In the genomic region with DNA sequence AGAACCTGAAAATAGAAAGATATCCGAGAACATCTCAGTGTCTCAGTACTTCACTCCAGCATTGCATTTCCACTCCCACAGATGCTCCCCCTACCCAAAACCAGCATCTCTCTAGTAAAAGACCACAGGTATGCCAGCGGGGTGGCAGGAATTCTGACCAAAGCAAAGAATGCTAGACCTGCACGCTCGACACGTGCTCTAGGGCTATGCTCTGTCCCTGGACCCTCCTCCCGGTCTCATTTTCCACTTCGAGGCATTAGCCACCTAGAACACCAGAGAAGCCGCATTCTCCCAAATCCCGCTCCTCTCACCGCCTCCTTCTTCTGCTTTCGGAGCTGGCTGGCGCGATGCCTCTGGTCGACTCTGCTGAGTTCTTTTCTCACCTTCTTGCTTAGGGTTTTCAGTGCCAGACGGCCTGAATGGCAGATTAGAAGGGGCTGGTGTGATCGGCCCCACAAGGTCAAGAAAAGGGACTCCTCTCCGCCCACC, we compare ENCODE assay signal across 8 cellular contexts. TPM values are rescaled to one million over a fixed set of nuclear protein-coding genes. Genes with fewer than 3 reads are reported as not detected.
DNase-seq lines count a peak whose midpoint lies in the region; ATAC-seq and TF ChIP-seq lines count a peak whose summit lies in the region.

No MANE protein-coding gene starts in this region.

- CTCF ChIA-PET in HEK293 (lab: Yijun Ruan, JAX): interaction anchor here (0.9 to 10.9 kb wide), 9 partner anchors 12 to 91 kb away, joined by 3 to 110 read pairs (median 5); no protein-coding TSS in a partner anchor

- no peaks in the 10 kb centered on the region for H3K9me3 ChIP-seq in HEK293 (ENCODE audit: control insufficient read depth, insufficient read depth, low read depth, low read length)
- no peaks in the 10 kb centered on the region for H3K9me3 ChIP-seq in thoracic aorta

- H3K4me1 ChIP-seq in HEK293 (ENCODE audit: control insufficient read depth, insufficient read depth, low read length) (peaks cover 14% of the 10 kb centered on the region), thoracic aorta (ENCODE audit: control insufficient read depth in 1 of 2, low read depth in 2 of 2) (peaks cover 5 to 25% of the 10 kb centered on the region in 2 donors)

- no peaks in the 10 kb centered on the region for H3K27me3 ChIP-seq in thoracic aorta (replicated peaks; ENCODE audit: insufficient read depth)

- H3K27ac ChIP-seq in HEK293 (ENCODE audit: extremely low read depth, low read depth, low read length) (peak overlapping the region; percentile 88; the same call in 1 of the 2 replicates), thoracic aorta (peak overlapping the region; percentile 70 to 74)

- POLR2A ChIA-PET in HEK293 (lab: Yijun Ruan, JAX): interaction anchor here (0.5 to 4.0 kb wide), 21 partner anchors 9 to 206 kb away, joined by 3 to 49 read pairs (median 5); a partner anchor contains a TSS

- no peak for ATAC-seq in thoracic aorta (ENCODE audit: insufficient number of reproducible peaks, low FRiP score, low read depth)
- ATAC-seq in HG03159 (IDR thresholded peaks at IDR 0.05; ENCODE audit: unreplicated experiment): no peak

- in situ Hi-C loops in astrocyte of the cerebellum (cut with HindIII; ENCODE audit: low sequenced_read_pairs): no loop called here

- H3K4me3 ChIP-seq in HEK293 (ENCODE audit: low read depth, low read length) (peak overlapping the region; percentile 56), astrocyte of the cerebellum (ENCODE audit: low read depth, low read length) (peak overlapping the region; percentile 93), thoracic aorta (peak overlapping the region; percentile 95)

- DNase-seq in AG08395 (ENCODE audit: low spot score): peak; percentile 12
- DNase-seq in astrocyte of the cerebellum (ENCODE audit: low read depth): no peak
- DNase-seq in kidney tubule cell (ENCODE audit: low spot score): peak; percentile 43
- DNase-seq in thoracic aorta (ENCODE audit: low spot score): no peak
- DNase-seq in NCI-H526 treated with DMSO at 0.1 percent for 48 hours (lab: John Stamatoyannopoulos, UW): no peak
- DNase-seq in foreskin melanocyte: no peak

- H3K36me3 ChIP-seq in HEK293 (ENCODE audit: control insufficient read depth in 2 of 2, insufficient read depth in 1 of 2, low read length in 2 of 2): peaks cover 46 to 50% of the 10 kb centered on the region in 2 experiments
- peaks cover 36% of the 10 kb centered on the region for H3K36me3 ChIP-seq in thoracic aorta

- no peak for TF ChIP-seq CTCF in HEK293 (tag by site-specific recombination; IDR thresholded peaks at IDR 0.05)
- TF ChIP-seq CTCF in astrocyte of the cerebellum (IDR thresholded peaks at IDR 0.05; ENCODE audit: low read depth, low read length, missing control alignments): no peak
- TF ChIP-seq CTCF in thoracic aorta (IDR thresholded peaks at IDR 0.05): no peak

TF ChIP-seq in HEK293, 187 proteins besides CTCF, POLR2A, EP300 and RAD21:
- TF ChIP-seq REPIN1 (tag by site-specific recombination; IDR thresholded peaks at IDR 0.05; ENCODE audit: low read depth): 0 out of 2 replicates have a peak, but pooled peaks have one; percentile 8
- TF ChIP-seq, protein P1, sequence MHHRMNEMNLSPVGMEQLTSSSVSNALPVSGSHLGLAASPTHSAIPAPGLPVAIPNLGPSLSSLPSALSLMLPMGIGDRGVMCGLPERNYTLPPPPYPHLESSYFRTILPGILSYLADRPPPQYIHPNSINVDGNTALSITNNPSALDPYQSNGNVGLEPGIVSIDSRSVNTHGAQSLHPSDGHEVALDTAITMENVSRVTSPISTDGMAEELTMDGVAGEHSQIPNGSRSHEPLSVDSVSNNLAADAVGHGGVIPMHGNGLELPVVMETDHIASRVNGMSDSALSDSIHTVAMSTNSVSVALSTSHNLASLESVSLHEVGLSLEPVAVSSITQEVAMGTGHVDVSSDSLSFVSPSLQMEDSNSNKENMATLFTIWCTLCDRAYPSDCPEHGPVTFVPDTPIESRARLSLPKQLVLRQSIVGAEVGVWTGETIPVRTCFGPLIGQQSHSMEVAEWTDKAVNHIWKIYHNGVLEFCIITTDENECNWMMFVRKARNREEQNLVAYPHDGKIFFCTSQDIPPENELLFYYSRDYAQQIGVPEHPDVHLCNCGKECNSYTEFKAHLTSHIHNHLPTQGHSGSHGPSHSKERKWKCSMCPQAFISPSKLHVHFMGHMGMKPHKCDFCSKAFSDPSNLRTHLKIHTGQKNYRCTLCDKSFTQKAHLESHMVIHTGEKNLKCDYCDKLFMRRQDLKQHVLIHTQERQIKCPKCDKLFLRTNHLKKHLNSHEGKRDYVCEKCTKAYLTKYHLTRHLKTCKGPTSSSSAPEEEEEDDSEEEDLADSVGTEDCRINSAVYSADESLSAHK (tag by site-specific recombination; IDR thresholded peaks at IDR 0.05): no peak

RNA-seq across cellular contexts. Expression of a gene that starts 0.5 kb away (rescaled TPM):
- 10 to 100 TPM; 36.0 to 63.2 TPM for total RNA-seq in thoracic aorta

RNA-seq across cellular contexts. Expression of a gene that starts 1.5 kb away (rescaled TPM):
- 10 to 100 TPM; 58.1 to 70.3 TPM for total RNA-seq in thoracic aorta

RNA-seq across cellular contexts. Expression of a gene that starts 32.0 kb away (rescaled TPM):
- 10 to 100 TPM; 10.5 to 20.8 TPM for total RNA-seq in thoracic aorta

RNA-seq across cellular contexts. Expression of a gene that starts 32.2 kb away (rescaled TPM):
- 10 to 100 TPM; 33.2 to 82.9 TPM for total RNA-seq in thoracic aorta

Comparison
In these comparisons a context has a peak if more than half of its experiments do, and no peak if none do; other contexts are left out.
1. DNase-seq: peak in AG08395 (single experiment) and kidney tubule cell (single experiment); none in astrocyte of the cerebellum (single experiment), thoracic aorta (single experiment), NCI-H526 treated with DMSO at 0.1 percent for 48 hours (single experiment) and foreskin melanocyte (single experiment).
2. Peak in every context shown above with its lines, with median percentiles within 50 percentile points of each other: H3K4me3 ChIP-seq.